ENCODE assay signal across 2 cellular contexts in the genomic region with DNA sequence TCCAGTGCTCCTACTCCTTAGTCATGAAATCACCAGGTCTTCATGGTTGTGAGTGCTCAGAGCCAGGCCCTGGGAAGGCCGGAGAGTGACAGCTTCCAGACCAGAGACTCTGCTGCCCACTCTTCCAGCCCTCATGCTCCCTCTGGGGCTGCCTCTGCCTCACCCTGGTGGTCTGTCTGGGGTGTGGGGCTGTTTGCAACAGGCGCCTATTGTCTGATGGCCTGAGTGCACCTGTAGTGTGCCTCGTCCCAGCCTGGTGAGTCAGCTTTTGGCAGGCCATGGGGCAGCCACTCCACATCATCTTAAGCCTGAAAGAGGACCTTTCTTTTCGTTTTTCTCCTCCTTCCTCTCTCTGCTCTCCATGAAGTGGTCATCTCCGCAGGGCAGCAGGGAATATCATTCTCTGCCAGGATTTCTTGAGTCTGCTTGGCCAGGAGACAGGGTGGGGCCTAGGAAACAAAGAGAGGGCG.
TF ChIP-seq lines count a peak whose summit lies in the region.

No MANE protein-coding gene starts in this region.

TF ChIP-seq in WTC11, 78 proteins besides CTCF, POLR2A, EP300 and RAD21 (continued from another document):
- TF ChIP-seq ARID4B (CRISPR knock-in tag; IDR thresholded peaks at IDR 0.05; ENCODE audit: borderline replicate concordance), result no peak
- no peak for TF ChIP-seq TCF7 (CRISPR knock-in tag; IDR thresholded peaks at IDR 0.05; ENCODE audit: low read depth)
- TF ChIP-seq, protein P1, sequence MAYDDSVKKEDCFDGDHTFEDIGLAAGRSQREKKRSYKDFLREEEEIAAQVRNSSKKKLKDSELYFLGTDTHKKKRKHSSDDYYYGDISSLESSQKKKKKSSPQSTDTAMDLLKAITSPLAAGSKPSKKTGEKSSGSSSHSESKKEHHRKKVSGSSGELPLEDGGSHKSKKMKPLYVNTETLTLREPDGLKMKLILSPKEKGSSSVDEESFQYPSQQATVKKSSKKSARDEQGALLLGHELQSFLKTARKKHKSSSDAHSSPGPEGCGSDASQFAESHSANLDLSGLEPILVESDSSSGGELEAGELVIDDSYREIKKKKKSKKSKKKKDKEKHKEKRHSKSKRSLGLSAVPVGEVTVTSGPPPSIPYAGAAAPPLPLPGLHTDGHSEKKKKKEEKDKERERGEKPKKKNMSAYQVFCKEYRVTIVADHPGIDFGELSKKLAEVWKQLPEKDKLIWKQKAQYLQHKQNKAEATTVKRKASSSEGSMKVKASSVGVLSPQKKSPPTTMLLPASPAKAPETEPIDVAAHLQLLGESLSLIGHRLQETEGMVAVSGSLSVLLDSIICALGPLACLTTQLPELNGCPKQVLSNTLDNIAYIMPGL (CRISPR knock-in tag; IDR thresholded peaks at IDR 0.05), result no peak
- no peak for TF ChIP-seq ZSCAN18 (CRISPR knock-in tag; IDR thresholded peaks at IDR 0.05)
- TF ChIP-seq ZNF671 (CRISPR knock-in tag; IDR thresholded peaks at IDR 0.05), result no peak

TF ChIP-seq in SK-N-SH, 30 proteins besides CTCF, POLR2A, EP300 and RAD21:
- TF ChIP-seq, protein P2, sequence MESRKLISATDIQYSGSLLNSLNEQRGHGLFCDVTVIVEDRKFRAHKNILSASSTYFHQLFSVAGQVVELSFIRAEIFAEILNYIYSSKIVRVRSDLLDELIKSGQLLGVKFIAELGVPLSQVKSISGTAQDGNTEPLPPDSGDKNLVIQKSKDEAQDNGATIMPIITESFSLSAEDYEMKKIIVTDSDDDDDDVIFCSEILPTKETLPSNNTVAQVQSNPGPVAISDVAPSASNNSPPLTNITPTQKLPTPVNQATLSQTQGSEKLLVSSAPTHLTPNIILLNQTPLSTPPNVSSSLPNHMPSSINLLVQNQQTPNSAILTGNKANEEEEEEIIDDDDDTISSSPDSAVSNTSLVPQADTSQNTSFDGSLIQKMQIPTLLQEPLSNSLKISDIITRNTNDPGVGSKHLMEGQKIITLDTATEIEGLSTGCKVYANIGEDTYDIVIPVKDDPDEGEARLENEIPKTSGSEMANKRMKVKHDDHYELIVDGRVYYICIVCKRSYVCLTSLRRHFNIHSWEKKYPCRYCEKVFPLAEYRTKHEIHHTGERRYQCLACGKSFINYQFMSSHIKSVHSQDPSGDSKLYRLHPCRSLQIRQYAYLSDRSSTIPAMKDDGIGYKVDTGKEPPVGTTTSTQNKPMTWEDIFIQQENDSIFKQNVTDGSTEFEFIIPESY (IDR thresholded peaks at IDR 0.05; ENCODE audit: borderline replicate concordance, low read depth), result no peak
- TF ChIP-seq, protein P3, sequence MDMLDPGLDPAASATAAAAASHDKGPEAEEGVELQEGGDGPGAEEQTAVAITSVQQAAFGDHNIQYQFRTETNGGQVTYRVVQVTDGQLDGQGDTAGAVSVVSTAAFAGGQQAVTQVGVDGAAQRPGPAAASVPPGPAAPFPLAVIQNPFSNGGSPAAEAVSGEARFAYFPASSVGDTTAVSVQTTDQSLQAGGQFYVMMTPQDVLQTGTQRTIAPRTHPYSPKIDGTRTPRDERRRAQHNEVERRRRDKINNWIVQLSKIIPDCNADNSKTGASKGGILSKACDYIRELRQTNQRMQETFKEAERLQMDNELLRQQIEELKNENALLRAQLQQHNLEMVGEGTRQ (IDR thresholded peaks at IDR 0.05; ENCODE audit: borderline replicate concordance, low read depth, low read length), result no peak
- TF ChIP-seq GATA2 (CRISPR knock-in tag; IDR thresholded peaks at IDR 0.05), result no peak
- TF ChIP-seq SMC3 (IDR thresholded peaks at IDR 0.05; ENCODE audit: low read depth, low read length), result no peak
- no peak for TF ChIP-seq NRF1 (IDR thresholded peaks at IDR 0.05; ENCODE audit: low read depth, low read length)
- TF ChIP-seq, protein P4, sequence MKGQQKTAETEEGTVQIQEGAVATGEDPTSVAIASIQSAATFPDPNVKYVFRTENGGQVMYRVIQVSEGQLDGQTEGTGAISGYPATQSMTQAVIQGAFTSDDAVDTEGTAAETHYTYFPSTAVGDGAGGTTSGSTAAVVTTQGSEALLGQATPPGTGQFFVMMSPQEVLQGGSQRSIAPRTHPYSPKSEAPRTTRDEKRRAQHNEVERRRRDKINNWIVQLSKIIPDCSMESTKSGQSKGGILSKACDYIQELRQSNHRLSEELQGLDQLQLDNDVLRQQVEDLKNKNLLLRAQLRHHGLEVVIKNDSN (IDR thresholded peaks at IDR 0.05; ENCODE audit: borderline replicate concordance, low read depth), result no peak
- TF ChIP-seq EZH2phosphoT487 (IDR thresholded peaks at IDR 0.05; ENCODE audit: borderline replicate concordance, low read depth), result no peak
- TF ChIP-seq GABPA (IDR thresholded peaks at IDR 0.05; ENCODE audit: low read depth), result no peak
- TF ChIP-seq, protein P5, sequence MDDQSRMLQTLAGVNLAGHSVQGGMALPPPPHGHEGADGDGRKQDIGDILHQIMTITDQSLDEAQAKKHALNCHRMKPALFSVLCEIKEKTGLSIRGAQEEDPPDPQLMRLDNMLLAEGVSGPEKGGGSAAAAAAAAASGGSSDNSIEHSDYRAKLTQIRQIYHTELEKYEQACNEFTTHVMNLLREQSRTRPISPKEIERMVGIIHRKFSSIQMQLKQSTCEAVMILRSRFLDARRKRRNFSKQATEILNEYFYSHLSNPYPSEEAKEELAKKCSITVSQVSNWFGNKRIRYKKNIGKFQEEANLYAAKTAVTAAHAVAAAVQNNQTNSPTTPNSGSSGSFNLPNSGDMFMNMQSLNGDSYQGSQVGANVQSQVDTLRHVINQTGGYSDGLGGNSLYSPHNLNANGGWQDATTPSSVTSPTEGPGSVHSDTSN (IDR thresholded peaks at IDR 0.05), result no peak
- TF ChIP-seq JUND (IDR thresholded peaks at IDR 0.05), result no peak
- TF ChIP-seq NFIC (IDR thresholded peaks at IDR 0.05; ENCODE audit: borderline replicate concordance), result no peak
TF ChIP-seq in SK-N-SH: peak in this region for 0.
